In genomic region chr12:55930771-55931316, GRCh38 we compare ENCODE assay signal across 8 cellular contexts.
A peak's percentile ranks its signal among the peaks of the same experiment; 100 is the strongest.
DNase-seq lines count a peak whose midpoint lies in the region; ATAC-seq and TF ChIP-seq lines count a peak whose summit lies in the region.

DGKA (plus strand) TSS chr12:55931162; CDS start chr12:55936504, 5,342 bp downstream.

- TF ChIP-seq CTCF in astrocyte of the cerebellum (IDR thresholded peaks at IDR 0.05; ENCODE audit: low read depth, low read length, missing control alignments): peak; percentile 70

- peak within 1 kb of the TSS; percentile 51 for H3K9ac ChIP-seq in iPS-15b (ENCODE audit: low read depth, low read length)

- H3K4me1 ChIP-seq in iPS-15b (ENCODE audit: control insufficient read depth, insufficient read depth, low read length): peaks cover 7% of the 10 kb centered on the region

- H3K4me3 ChIP-seq in astrocyte of the cerebellum (ENCODE audit: low read depth, low read length) (peak within 1 kb of the TSS; percentile 68), iPS-15b (ENCODE audit: low read depth, low read length) (peak within 1 kb of the TSS; percentile 87), skeletal muscle cell (ENCODE audit: low read depth, low read length) (peak within 1 kb of the TSS; percentile 85)

- peaks cover 44% of the 10 kb centered on the region for H3K27me3 ChIP-seq in iPS-15b (ENCODE audit: control insufficient read depth, insufficient read depth, low read length)

- in situ Hi-C loops in astrocyte of the cerebellum (cut with HindIII; ENCODE audit: low sequenced_read_pairs): no loop called here

- no peak for ATAC-seq in HG03175 (IDR thresholded peaks at IDR 0.05; ENCODE audit: unreplicated experiment)

- no peaks in the 10 kb centered on the region for H3K36me3 ChIP-seq in iPS-15b (ENCODE audit: control insufficient read depth, insufficient read depth, low read length)

- no peaks in the 10 kb centered on the region for H3K9me3 ChIP-seq in iPS-15b (ENCODE audit: control insufficient read depth, insufficient read depth, low read length)

- DNase-seq in NCI-H2107 treated with DMSO at 0.1 percent for 48 hours (lab: John Stamatoyannopoulos, UW; ENCODE audit: unreplicated experiment) (peak; percentile 37), NCI-H2107 (lab: John Stamatoyannopoulos, UW) (no peak), MV-4-11 (lab: John Stamatoyannopoulos, UW) (peak; percentile 74), T-helper 2 cell (peak in 4 of 5 experiments; percentile 46 to 89 (median 68)), astrocyte of the cerebellum (ENCODE audit: low read depth) (peak; percentile 53), skeletal muscle cell (ENCODE audit: low read depth) (peak; percentile 56)
